ENCODE assay signal across 22 cellular contexts in genomic region chr4:90833698-90834097, GRCh38.
"Had no signal": no experiment of that assay in that cellular context is flagged by ENCODE, and none has a peak within 500 bp of the region (broad histone marks: within the 10 kb centered on the region; RNA-seq: fewer than 3 reads in every experiment).

No MANE protein-coding gene starts in this region.

- DNase-seq: activated B cell treated with CpG ODN at 0.5 μM for 24 hours; activated CD4-positive, alpha-beta T cell treated with anti-CD3 and anti-CD28 coated beads for 36 hours; activated CD4-positive, alpha-beta T cell treated with anti-CD3 and anti-CD28 coated beads, Interleukin-2, amount 50 U/mL, for 48 hours; activated CD8-positive, alpha-beta memory T cell treated with anti-CD3 and anti-CD28 coated beads, Interleukin-2, amount 50 U/mL, for 48 hours; activated naive CD4-positive, alpha-beta T cell treated with Interleukin-2 at 50 U/mL for 16 hours; activated naive CD8-positive, alpha-beta T cell treated with anti-CD3 and anti-CD28 coated beads for 36 hours; activated T-cell treated with anti-CD3 and anti-CD28 coated beads, Interleukin-2, amount 50 U/mL, for 48 hours; central memory CD4-positive, alpha-beta T cell; effector memory CD4-positive, alpha-beta T cell; foreskin keratinocyte; immature natural killer cell; naive thymus-derived CD8-positive, alpha-beta T cell; retina; sigmoid colon; stimulated activated CD4-positive, alpha-beta T cell treated with anti-CD3 and anti-CD28 coated beads, Interleukin-15, amount 100 ng/mL, for 24 hours; stimulated activated naive B cell treated with anti-CD40 and anti-IgM and Interleukin-4, amounts not matched to agents 10 μg/mL and 1 μg/mL and 100 μg/mL, for 72 hours; T1000; transverse colon had no signal

- H3K27me3 ChIP-seq: foreskin keratinocyte, sigmoid colon, transverse colon had no signal

- H3K4me3 ChIP-seq: lung, sigmoid colon, smooth muscle cell, transverse colon had no signal

- H3K4me3 Mint-ChIP-seq: activated B cell treated with CpG ODN at 0.5 μM for 24 hours; activated CD4-positive, alpha-beta T cell treated with anti-CD3 and anti-CD28 coated beads for 36 hours; activated naive CD8-positive, alpha-beta T cell treated with anti-CD3 and anti-CD28 coated beads for 36 hours; immature natural killer cell; naive thymus-derived CD8-positive, alpha-beta T cell; stimulated activated naive B cell treated with anti-CD40 and anti-IgM and Interleukin-4, amounts not matched to agents 10 μg/mL and 1 μg/mL and 100 μg/mL, for 72 hours had no signal

- H3K9me3 Mint-ChIP-seq: activated B cell treated with CpG ODN at 0.5 μM for 24 hours; activated naive CD8-positive, alpha-beta T cell treated with anti-CD3 and anti-CD28 coated beads for 36 hours had no signal

- H3K27ac Mint-ChIP-seq: activated B cell treated with CpG ODN at 0.5 μM for 24 hours; activated CD4-positive, alpha-beta T cell treated with anti-CD3 and anti-CD28 coated beads for 36 hours; activated naive CD8-positive, alpha-beta T cell treated with anti-CD3 and anti-CD28 coated beads for 36 hours; immature natural killer cell; naive thymus-derived CD8-positive, alpha-beta T cell; progenitor cell of endocrine pancreas; stimulated activated naive B cell treated with anti-CD40 and anti-IgM and Interleukin-4, amounts not matched to agents 10 μg/mL and 1 μg/mL and 100 μg/mL, for 72 hours had no signal

- H3K27ac ChIP-seq: foreskin keratinocyte, sigmoid colon, transverse colon had no signal

- H3K4me2 ChIP-seq: smooth muscle cell had no signal

- H3K27me3 Mint-ChIP-seq: activated B cell treated with CpG ODN at 0.5 μM for 24 hours; activated CD4-positive, alpha-beta T cell treated with anti-CD3 and anti-CD28 coated beads for 36 hours; activated naive CD8-positive, alpha-beta T cell treated with anti-CD3 and anti-CD28 coated beads for 36 hours; naive thymus-derived CD8-positive, alpha-beta T cell; progenitor cell of endocrine pancreas; stimulated activated naive B cell treated with anti-CD40 and anti-IgM and Interleukin-4, amounts not matched to agents 10 μg/mL and 1 μg/mL and 100 μg/mL, for 72 hours had no signal

- H3K4me1 Mint-ChIP-seq: activated B cell treated with CpG ODN at 0.5 μM for 24 hours; activated CD4-positive, alpha-beta T cell treated with anti-CD3 and anti-CD28 coated beads for 36 hours; activated naive CD8-positive, alpha-beta T cell treated with anti-CD3 and anti-CD28 coated beads for 36 hours; immature natural killer cell; naive thymus-derived CD8-positive, alpha-beta T cell; stimulated activated naive B cell treated with anti-CD40 and anti-IgM and Interleukin-4, amounts not matched to agents 10 μg/mL and 1 μg/mL and 100 μg/mL, for 72 hours had no signal

- H3K4me1 ChIP-seq: foreskin keratinocyte, sigmoid colon, transverse colon had no signal

- H3K9me3 ChIP-seq: sigmoid colon, transverse colon had no signal

- H3K36me3 Mint-ChIP-seq: activated naive CD8-positive, alpha-beta T cell treated with anti-CD3 and anti-CD28 coated beads for 36 hours; immature natural killer cell; naive thymus-derived CD8-positive, alpha-beta T cell; stimulated activated naive B cell treated with anti-CD40 and anti-IgM and Interleukin-4, amounts not matched to agents 10 μg/mL and 1 μg/mL and 100 μg/mL, for 72 hours had no signal

- H3K36me3 ChIP-seq: sigmoid colon, transverse colon had no signal

- ATAC-seq: activated CD4-positive, alpha-beta T cell treated with anti-CD3 and anti-CD28 coated beads for 36 hours; foreskin keratinocyte; left lobe of liver; naive thymus-derived CD8-positive, alpha-beta T cell; stimulated activated naive B cell treated with anti-CD40 and anti-IgM and Interleukin-4, amounts not matched to agents 10 μg/mL and 1 μg/mL and 100 μg/mL, for 72 hours had no signal
